Comparison of ENCODE assay signal across 24 cellular contexts in genomic region chr4:150074064-150074463, GRCh38. TPM values are rescaled to one million over a fixed set of nuclear protein-coding genes. Genes with fewer than 3 reads are reported as not detected.
"Had no signal": no experiment of that assay in that cellular context is flagged by ENCODE, and none has a peak within 500 bp of the region (broad histone marks: within the 10 kb centered on the region; RNA-seq: fewer than 3 reads in every experiment).

No MANE protein-coding gene starts in this region.

- H3K27ac ChIP-seq: SJSA1, SK-N-MC had no signal

- H3K27me3 ChIP-seq: SJSA1 had no signal

- FAIRE-seq: RCC 7860 had no signal

- H3K36me3 Mint-ChIP-seq: IgD-negative memory B cell had no signal

- H3K4me3 ChIP-seq: SJSA1, SK-N-MC had no signal

- DNase-seq: KBM-7, MV-4-11, NCI-H1048, NCI-H1105 treated with DMSO at 0.1 percent for 48 hours, NCI-H1436, NCI-H187, NCI-H2029, NCI-H2081 treated with DMSO at 0.1 percent for 48 hours, NCI-H2171, NCI-H226, NCI-H446, NCI-H510A, NCI-H524 treated with DMSO at 0.1 percent for 48 hours, NCI-H69, NCI-H774, Right ventricle myocardium superior, RPMI8226, SIG-M5, T-helper 1 cell had no signal

- H3K9me3 ChIP-seq: SJSA1 had no signal

- H3K27ac Mint-ChIP-seq: IgD-negative memory B cell had no signal

RNA-seq across cellular contexts. Expression of gene DCLK2, which starts 4.2 kb away (rescaled TPM):
- total RNA-seq: HT-29 had no signal
